Comparison of ENCODE assay signal across 8 cellular contexts in the genomic region with DNA sequence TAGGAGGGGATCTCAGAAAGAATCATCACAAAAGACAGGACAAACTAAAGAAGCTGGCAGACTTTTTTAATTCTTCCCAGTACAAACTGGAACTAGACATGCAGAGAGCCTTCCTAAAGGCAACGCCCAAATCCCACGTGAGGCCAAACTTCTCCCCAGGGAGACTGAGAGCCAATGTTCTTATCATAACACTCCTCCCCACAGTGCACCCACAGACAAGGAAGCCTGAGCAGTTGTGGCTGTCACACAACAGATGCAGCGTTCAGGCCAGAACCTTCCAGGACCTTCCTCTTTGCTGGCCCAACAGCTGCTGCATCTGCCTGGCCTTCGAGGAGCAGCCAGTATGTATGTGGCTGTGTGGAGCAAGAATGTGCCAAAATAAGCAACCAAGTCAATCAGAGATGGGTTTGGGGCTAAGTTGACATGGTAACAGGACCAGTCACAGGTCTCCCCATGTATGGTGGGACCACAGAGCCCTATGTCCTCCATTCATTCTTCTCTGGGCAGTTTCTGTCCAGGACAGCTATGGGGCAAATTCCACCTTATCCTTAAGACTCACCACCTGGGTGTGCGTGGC. TPM values are rescaled to one million over a fixed set of nuclear protein-coding genes. Genes with fewer than 3 reads are reported as not detected.
DNase-seq lines count a peak whose midpoint lies in the region; ATAC-seq and TF ChIP-seq lines count a peak whose summit lies in the region.

No MANE protein-coding gene starts in this region.

- DNase-seq in A673 (ENCODE audit: low spot score) (peak; percentile 47), left lung (peak in 1 of 2 donors; percentile 71), amniotic stem cell (lab: John Stamatoyannopoulos, UW) (no peak), NCI-H1930 (lab: John Stamatoyannopoulos, UW) (no peak)
- no peak for DNase-seq in activated T-helper 1 cell treated with anti-CD3 and anti-CD28 coated beads, Interleukin-12 subunit alpha, Interleukin-12 subunit beta, Interleukin-2, Interleukin-4 antibody, amounts not matched to agents 30 ng/mL and 10 ng/mL and 1 ng/mL, durations not matched to agents 14 hours and 24 hours and 36 hours (ENCODE audit: low spot score)

- no peak overlapping the region for H3K4me3 ChIP-seq in A673 (ENCODE audit: low read depth, low read length, poor library complexity, severe bottlenecking)
- H3K4me3 ChIP-seq in left lung: no peak overlapping the region

- H3K27me3 Mint-ChIP-seq in activated T-helper 1 cell treated with anti-CD3 and anti-CD28 coated beads, Interleukin-12 subunit alpha, Interleukin-12 subunit beta, Interleukin-2, Interleukin-4 antibody, amounts not matched to agents 30 ng/mL and 10 ng/mL and 1 ng/mL, durations not matched to agents 14 hours and 24 hours and 36 hours (ENCODE audit: insufficient read depth): no peaks in the 10 kb centered on the region

- no peaks in the 10 kb centered on the region for H3K27me3 ChIP-seq in A673 (replicated peaks; ENCODE audit: insufficient read depth, low read depth, low read length, poor library complexity)
- no peaks in the 10 kb centered on the region for H3K27me3 ChIP-seq in left lung

- no peaks in the 10 kb centered on the region for H3K36me3 ChIP-seq in A673 (ENCODE audit: insufficient read depth, low read length, poor library complexity, severe bottlenecking)
- no peaks in the 10 kb centered on the region for H3K36me3 ChIP-seq in left lung

- H3K4me3 Mint-ChIP-seq in activated T-helper 1 cell treated with anti-CD3 and anti-CD28 coated beads, Interleukin-12 subunit alpha, Interleukin-12 subunit beta, Interleukin-2, Interleukin-4 antibody, amounts not matched to agents 30 ng/mL and 10 ng/mL and 1 ng/mL, durations not matched to agents 14 hours and 24 hours and 36 hours: no peak overlapping the region

- H3K27ac Mint-ChIP-seq in activated T-helper 1 cell treated with anti-CD3 and anti-CD28 coated beads, Interleukin-12 subunit alpha, Interleukin-12 subunit beta, Interleukin-2, Interleukin-4 antibody, amounts not matched to agents 30 ng/mL and 10 ng/mL and 1 ng/mL, durations not matched to agents 14 hours and 24 hours and 36 hours: peak overlapping the region; percentile 16

- H3K9me3 ChIP-seq in A673 (ENCODE audit: low read depth, low read length, poor library complexity, severe bottlenecking) (no peaks in the 10 kb centered on the region), left lung (no peaks in the 10 kb centered on the region)

- POLR2A ChIA-PET in A673 (lab: Charles Lee; ENCODE audit: low non-redundant PET): no interaction called here

- CTCF ChIA-PET in A673 (lab: Charles Lee): no interaction called here

- ATAC-seq in GM21825 (IDR thresholded peaks at IDR 0.05; ENCODE audit: unreplicated experiment): peak; percentile 37
- ATAC-seq in left lung: peak; percentile 29
- no peak for ATAC-seq in HG02938 (IDR thresholded peaks at IDR 0.05; ENCODE audit: unreplicated experiment)
- ATAC-seq in activated CD4-positive, CD25-positive, alpha-beta regulatory T cell treated with anti-CD3 and anti-CD28 coated beads, Interleukin-2, amount 50 U/mL, for 24 hours: no peak

- peaks cover 4% of the 10 kb centered on the region for H3K36me3 Mint-ChIP-seq in activated T-helper 1 cell treated with anti-CD3 and anti-CD28 coated beads, Interleukin-12 subunit alpha, Interleukin-12 subunit beta, Interleukin-2, Interleukin-4 antibody, amounts not matched to agents 30 ng/mL and 10 ng/mL and 1 ng/mL, durations not matched to agents 14 hours and 24 hours and 36 hours (ENCODE audit: low read depth)

- no peaks in the 10 kb centered on the region for H3K9me3 Mint-ChIP-seq in activated T-helper 1 cell treated with anti-CD3 and anti-CD28 coated beads, Interleukin-12 subunit alpha, Interleukin-12 subunit beta, Interleukin-2, Interleukin-4 antibody, amounts not matched to agents 30 ng/mL and 10 ng/mL and 1 ng/mL, durations not matched to agents 14 hours and 24 hours and 36 hours

- TF ChIP-seq CTCF in A673 (conservative IDR thresholded peaks at IDR 0.05; ENCODE audit: low read depth, low read length) (no peak), left lung (IDR thresholded peaks at IDR 0.05) (no peak)

- intact Hi-C loops in A673 (cut with micrococcal nuclease; ENCODE audit: unreplicated experiment) (no loop called here), left lung (cut with DNase I) (no loop called here)
- intact Hi-C loops in activated T-helper 1 cell treated with anti-CD3 and anti-CD28 coated beads, Interleukin-12 subunit alpha, Interleukin-12 subunit beta, Interleukin-2, Interleukin-4 antibody, amounts not matched to agents 30 ng/mL and 10 ng/mL and 1 ng/mL, durations not matched to agents 14 hours and 24 hours and 36 hours (cut with micrococcal nuclease): loop anchor here (1.0 to 5.0 kb wide), 3 partner anchors 9 to 147 kb away; no protein-coding TSS in a partner anchor

- no TSS peak for BruUV-seq in A673 (replicated peaks; lab: Mats Ljungman, UMichigan)

- H3K4me1 ChIP-seq in A673 (ENCODE audit: insufficient read depth, low read length, poor library complexity, severe bottlenecking) (peaks cover 28% of the 10 kb centered on the region), left lung (peaks cover 12 to 40% of the 10 kb centered on the region in 2 donors)

- H3K27ac ChIP-seq in A673 (ENCODE audit: low read depth, low read length, poor library complexity, severe bottlenecking) (no peak overlapping the region), left lung (no peak overlapping the region)

- H3K4me1 Mint-ChIP-seq in activated T-helper 1 cell treated with anti-CD3 and anti-CD28 coated beads, Interleukin-12 subunit alpha, Interleukin-12 subunit beta, Interleukin-2, Interleukin-4 antibody, amounts not matched to agents 30 ng/mL and 10 ng/mL and 1 ng/mL, durations not matched to agents 14 hours and 24 hours and 36 hours (ENCODE audit: low read depth): peaks cover 50% of the 10 kb centered on the region

RNA-seq across cellular contexts. Expression of gene SRPK2, which starts 34.9 kb away (rescaled TPM):
- total RNA-seq in A673 (2021) (57.8 and 59.8 TPM in 2 replicates), left lung (10 to 100 TPM; 42.9 to 46.8 TPM)
- total RNA-seq in activated T-helper 1 cell treated with anti-CD3 and anti-CD28 coated beads, Interleukin-12 subunit alpha, Interleukin-12 subunit beta, Interleukin-2, Interleukin-4 antibody, amounts not matched to agents 30 ng/mL and 10 ng/mL and 1 ng/mL, durations not matched to agents 14 hours and 24 hours and 36 hours: 56.4 and 58.3 TPM in 2 replicates

Comparison
In these comparisons a context has a peak if more than half of its experiments do, and no peak if none do; other contexts are left out.
1. ATAC-seq: peak in GM21825 (single experiment) and left lung (single experiment); none in HG02938 (single experiment) and activated CD4-positive, CD25-positive, alpha-beta regulatory T cell treated with anti-CD3 and anti-CD28 coated beads, Interleukin-2, amount 50 U/mL, for 24 hours (0 of 2).